In the genomic region with DNA sequence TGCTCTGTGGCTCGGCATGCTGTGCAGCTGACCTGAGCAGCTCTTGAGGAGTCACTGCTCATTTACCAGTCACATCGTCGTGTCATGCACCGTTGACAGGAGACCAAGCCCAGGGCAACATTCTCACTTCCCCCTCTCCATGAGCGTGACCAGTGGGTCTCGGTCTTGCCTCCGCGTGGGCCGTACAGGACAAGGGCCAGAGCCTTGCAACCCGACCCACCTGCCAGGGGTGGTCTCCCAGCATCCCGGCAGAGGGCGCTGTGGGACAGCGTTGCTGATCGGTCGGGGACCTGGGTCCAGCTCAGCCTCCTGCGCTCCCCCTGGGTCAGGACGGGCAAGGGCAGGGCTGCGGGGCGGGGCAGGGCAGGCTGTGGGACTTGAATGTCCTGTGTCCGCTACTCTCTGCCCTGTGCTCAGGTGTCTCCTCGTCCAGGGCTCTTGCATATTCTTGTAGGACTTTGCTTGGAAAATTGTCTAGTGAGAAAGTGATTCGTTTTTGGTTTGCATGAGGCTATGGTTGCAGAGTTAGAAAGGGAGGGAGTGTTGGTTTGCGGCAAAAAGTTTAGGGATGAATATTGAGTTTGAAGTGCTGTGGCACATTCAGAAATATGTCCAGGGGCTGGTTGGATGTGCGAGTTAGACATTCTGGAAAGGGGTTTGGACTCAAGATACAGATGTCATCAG, we compare ENCODE assay signal across 1 cellular context.
TF ChIP-seq lines count a peak whose summit lies in the region.

No MANE protein-coding gene starts in this region.

TF ChIP-seq in GM12878, 131 proteins besides CTCF, POLR2A, EP300 and RAD21 (continued from another document and continues in another):
- TF ChIP-seq, protein P1, sequence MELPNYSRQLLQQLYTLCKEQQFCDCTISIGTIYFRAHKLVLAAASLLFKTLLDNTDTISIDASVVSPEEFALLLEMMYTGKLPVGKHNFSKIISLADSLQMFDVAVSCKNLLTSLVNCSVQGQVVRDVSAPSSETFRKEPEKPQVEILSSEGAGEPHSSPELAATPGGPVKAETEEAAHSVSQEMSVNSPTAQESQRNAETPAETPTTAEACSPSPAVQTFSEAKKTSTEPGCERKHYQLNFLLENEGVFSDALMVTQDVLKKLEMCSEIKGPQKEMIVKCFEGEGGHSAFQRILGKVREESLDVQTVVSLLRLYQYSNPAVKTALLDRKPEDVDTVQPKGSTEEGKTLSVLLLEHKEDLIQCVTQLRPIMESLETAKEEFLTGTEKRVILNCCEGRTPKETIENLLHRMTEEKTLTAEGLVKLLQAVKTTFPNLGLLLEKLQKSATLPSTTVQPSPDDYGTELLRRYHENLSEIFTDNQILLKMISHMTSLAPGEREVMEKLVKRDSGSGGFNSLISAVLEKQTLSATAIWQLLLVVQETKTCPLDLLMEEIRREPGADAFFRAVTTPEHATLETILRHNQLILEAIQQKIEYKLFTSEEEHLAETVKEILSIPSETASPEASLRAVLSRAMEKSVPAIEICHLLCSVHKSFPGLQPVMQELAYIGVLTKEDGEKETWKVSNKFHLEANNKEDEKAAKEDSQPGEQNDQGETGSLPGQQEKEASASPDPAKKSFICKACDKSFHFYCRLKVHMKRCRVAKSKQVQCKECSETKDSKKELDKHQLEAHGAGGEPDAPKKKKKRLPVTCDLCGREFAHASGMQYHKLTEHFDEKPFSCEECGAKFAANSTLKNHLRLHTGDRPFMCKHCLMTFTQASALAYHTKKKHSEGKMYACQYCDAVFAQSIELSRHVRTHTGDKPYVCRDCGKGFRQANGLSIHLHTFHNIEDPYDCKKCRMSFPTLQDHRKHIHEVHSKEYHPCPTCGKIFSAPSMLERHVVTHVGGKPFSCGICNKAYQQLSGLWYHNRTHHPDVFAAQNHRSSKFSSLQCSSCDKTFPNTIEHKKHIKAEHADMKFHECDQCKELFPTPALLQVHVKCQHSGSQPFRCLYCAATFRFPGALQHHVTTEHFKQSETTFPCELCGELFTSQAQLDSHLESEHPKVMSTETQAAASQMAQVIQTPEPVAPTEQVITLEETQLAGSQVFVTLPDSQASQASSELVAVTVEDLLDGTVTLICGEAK (IDR thresholded peaks at IDR 0.05; ENCODE audit: borderline replicate concordance) = no peak
- TF ChIP-seq BCL3 (IDR thresholded peaks at IDR 0.05; ENCODE audit: borderline replicate concordance, insufficient read depth, low read depth, low read length, poor library complexity, severe bottlenecking) (no peak), RB1 (IDR thresholded peaks at IDR 0.05; ENCODE audit: borderline replicate concordance) (no peak), YY1 (IDR thresholded peaks at IDR 0.05; ENCODE audit: low read depth, low read length) (0 out of 2 replicates have a peak, but pooled peaks have one; percentile 52), BMI1 (IDR thresholded peaks at IDR 0.05; ENCODE audit: borderline replicate concordance) (no peak), IRF5 (IDR thresholded peaks at IDR 0.05; ENCODE audit: borderline replicate concordance) (no peak), RBBP5 (conservative IDR thresholded peaks at IDR 0.05) (no peak), JUNB (IDR thresholded peaks at IDR 0.05) (no peak), USF2 (IDR thresholded peaks at IDR 0.05; ENCODE audit: borderline replicate concordance, low read depth, low read length) (no peak), HDAC2 (IDR thresholded peaks at IDR 0.05) (no peak), SREBF1 (IDR thresholded peaks at IDR 0.05; ENCODE audit: low read length) (no peak), PRDM15 (CRISPR knock-in tag; IDR thresholded peaks at IDR 0.05) (no peak), BRCA1 (IDR thresholded peaks at IDR 0.05; ENCODE audit: low read depth, low read length) (no peak), ZNF274 (IDR thresholded peaks at IDR 0.05; ENCODE audit: insufficient read depth, insufficient read length) (no peak), SMARCA5 (IDR thresholded peaks at IDR 0.05) (0 out of 2 replicates have a peak, but pooled peaks have one; percentile 59), ZBTB11 (CRISPR knock-in tag; IDR thresholded peaks at IDR 0.05) (no peak), ZNF384 (IDR thresholded peaks at IDR 0.05; ENCODE audit: borderline replicate concordance, low read depth, low read length) (no peak), MXI1 (IDR thresholded peaks at IDR 0.05; ENCODE audit: low read depth, low read length) (no peak), BHLHE40 (IDR thresholded peaks at IDR 0.05; ENCODE audit: borderline replicate concordance in 1 of 2, low read depth in 2 of 2, low read length in 1 of 2) (peak in 1 of 2 experiments; percentile 60; a peak in 1 of 4 replicates)
- TF ChIP-seq, protein P2, sequence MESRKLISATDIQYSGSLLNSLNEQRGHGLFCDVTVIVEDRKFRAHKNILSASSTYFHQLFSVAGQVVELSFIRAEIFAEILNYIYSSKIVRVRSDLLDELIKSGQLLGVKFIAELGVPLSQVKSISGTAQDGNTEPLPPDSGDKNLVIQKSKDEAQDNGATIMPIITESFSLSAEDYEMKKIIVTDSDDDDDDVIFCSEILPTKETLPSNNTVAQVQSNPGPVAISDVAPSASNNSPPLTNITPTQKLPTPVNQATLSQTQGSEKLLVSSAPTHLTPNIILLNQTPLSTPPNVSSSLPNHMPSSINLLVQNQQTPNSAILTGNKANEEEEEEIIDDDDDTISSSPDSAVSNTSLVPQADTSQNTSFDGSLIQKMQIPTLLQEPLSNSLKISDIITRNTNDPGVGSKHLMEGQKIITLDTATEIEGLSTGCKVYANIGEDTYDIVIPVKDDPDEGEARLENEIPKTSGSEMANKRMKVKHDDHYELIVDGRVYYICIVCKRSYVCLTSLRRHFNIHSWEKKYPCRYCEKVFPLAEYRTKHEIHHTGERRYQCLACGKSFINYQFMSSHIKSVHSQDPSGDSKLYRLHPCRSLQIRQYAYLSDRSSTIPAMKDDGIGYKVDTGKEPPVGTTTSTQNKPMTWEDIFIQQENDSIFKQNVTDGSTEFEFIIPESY (IDR thresholded peaks at IDR 0.05) = no peak
- TF ChIP-seq, protein P3, sequence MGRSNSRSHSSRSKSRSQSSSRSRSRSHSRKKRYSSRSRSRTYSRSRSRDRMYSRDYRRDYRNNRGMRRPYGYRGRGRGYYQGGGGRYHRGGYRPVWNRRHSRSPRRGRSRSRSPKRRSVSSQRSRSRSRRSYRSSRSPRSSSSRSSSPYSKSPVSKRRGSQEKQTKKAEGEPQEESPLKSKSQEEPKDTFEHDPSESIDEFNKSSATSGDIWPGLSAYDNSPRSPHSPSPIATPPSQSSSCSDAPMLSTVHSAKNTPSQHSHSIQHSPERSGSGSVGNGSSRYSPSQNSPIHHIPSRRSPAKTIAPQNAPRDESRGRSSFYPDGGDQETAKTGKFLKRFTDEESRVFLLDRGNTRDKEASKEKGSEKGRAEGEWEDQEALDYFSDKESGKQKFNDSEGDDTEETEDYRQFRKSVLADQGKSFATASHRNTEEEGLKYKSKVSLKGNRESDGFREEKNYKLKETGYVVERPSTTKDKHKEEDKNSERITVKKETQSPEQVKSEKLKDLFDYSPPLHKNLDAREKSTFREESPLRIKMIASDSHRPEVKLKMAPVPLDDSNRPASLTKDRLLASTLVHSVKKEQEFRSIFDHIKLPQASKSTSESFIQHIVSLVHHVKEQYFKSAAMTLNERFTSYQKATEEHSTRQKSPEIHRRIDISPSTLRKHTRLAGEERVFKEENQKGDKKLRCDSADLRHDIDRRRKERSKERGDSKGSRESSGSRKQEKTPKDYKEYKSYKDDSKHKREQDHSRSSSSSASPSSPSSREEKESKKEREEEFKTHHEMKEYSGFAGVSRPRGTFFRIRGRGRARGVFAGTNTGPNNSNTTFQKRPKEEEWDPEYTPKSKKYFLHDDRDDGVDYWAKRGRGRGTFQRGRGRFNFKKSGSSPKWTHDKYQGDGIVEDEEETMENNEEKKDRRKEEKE (IDR thresholded peaks at IDR 0.05) = no peak
- TF ChIP-seq, protein P4, sequence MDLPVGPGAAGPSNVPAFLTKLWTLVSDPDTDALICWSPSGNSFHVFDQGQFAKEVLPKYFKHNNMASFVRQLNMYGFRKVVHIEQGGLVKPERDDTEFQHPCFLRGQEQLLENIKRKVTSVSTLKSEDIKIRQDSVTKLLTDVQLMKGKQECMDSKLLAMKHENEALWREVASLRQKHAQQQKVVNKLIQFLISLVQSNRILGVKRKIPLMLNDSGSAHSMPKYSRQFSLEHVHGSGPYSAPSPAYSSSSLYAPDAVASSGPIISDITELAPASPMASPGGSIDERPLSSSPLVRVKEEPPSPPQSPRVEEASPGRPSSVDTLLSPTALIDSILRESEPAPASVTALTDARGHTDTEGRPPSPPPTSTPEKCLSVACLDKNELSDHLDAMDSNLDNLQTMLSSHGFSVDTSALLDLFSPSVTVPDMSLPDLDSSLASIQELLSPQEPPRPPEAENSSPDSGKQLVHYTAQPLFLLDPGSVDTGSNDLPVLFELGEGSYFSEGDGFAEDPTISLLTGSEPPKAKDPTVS (IDR thresholded peaks at IDR 0.05; ENCODE audit: low read depth, low read length) = no peak
